ENCODE assay signal across 8 cellular contexts in genomic region chr6:68635706-68636513, GRCh38. TPM values are rescaled to one million over a fixed set of nuclear protein-coding genes. Genes with fewer than 3 reads are reported as not detected.
DNase-seq lines count a peak whose midpoint lies in the region; FAIRE-seq and TF ChIP-seq lines count a peak whose summit lies in the region.

No MANE protein-coding gene starts in this region.

- no peak overlapping the region for H3K27ac ChIP-seq in keratinocyte (ENCODE audit: control insufficient read depth, insufficient read depth, low read length)
- peak overlapping the region; percentile 13 to 81 (median 57) for H3K27ac ChIP-seq in stomach

- H3K79me2 ChIP-seq in keratinocyte (ENCODE audit: control insufficient read depth, insufficient read depth, low read length): no peaks in the 10 kb centered on the region

- TF ChIP-seq CTCF in LNCaP clone FGC (IDR thresholded peaks at IDR 0.05; ENCODE audit: control insufficient read depth, extremely low read depth, insufficient read depth) (no peak), astrocyte of the spinal cord (IDR thresholded peaks at IDR 0.05; ENCODE audit: low read depth, low read length) (peak; percentile 16), keratinocyte (optimal IDR thresholded peaks at IDR 0.05 in 1 of 3, IDR thresholded peaks at IDR 0.05 in 1 of 3, conservative IDR thresholded peaks at IDR 0.05 in 1 of 3; ENCODE audit: extremely low read depth in 1 of 3, insufficient read depth in 2 of 3, low read length in 3 of 3) (no peak), stomach (IDR thresholded peaks at IDR 0.05) (no peak)

- H3K27me3 ChIP-seq in keratinocyte (ENCODE audit: control insufficient read depth, extremely low read depth, insufficient read depth, low read length) (peaks cover 34% of the 10 kb centered on the region), stomach (peaks cover 0 to 61% (median 28%) of the 10 kb centered on the region in 3 donors)

- no peak for FAIRE-seq in keratinocyte (lab: Jason Lieb, UNC)

- H3K36me3 ChIP-seq in keratinocyte (ENCODE audit: control insufficient read depth in 2 of 2, extremely low read depth in 1 of 2, insufficient read depth in 2 of 2, low read length in 2 of 2) (no peaks in the 10 kb centered on the region), stomach (no peaks in the 10 kb centered on the region)

- H3K9me3 ChIP-seq in keratinocyte (ENCODE audit: control insufficient read depth, low read depth, low read length) (no peaks in the 10 kb centered on the region), stomach (no peaks in the 10 kb centered on the region)

- peaks cover 4% of the 10 kb centered on the region for H3K4me1 ChIP-seq in keratinocyte (ENCODE audit: control insufficient read depth, extremely low read depth, insufficient read depth, low read length)
- H3K4me1 ChIP-seq in stomach: peaks cover 4 to 45% (median 29%) of the 10 kb centered on the region in 4 donors

- H3K4me3 ChIP-seq in LNCaP clone FGC (ENCODE audit: low read depth, low read length): peak overlapping the region; percentile 51
- H3K4me3 ChIP-seq in astrocyte of the spinal cord (ENCODE audit: low read depth, low read length): peak overlapping the region; percentile 70
- peak overlapping the region; percentile 35 to 61 (median 59) for H3K4me3 ChIP-seq in keratinocyte (ENCODE audit: control insufficient read depth in 2 of 3, extremely low read depth in 1 of 3, insufficient read depth in 2 of 3, low read depth in 1 of 3, low read length in 3 of 3)
- peak overlapping the region; percentile 68 to 83 (median 74) for H3K4me3 ChIP-seq in stomach

- no peak for TF ChIP-seq EP300 in stomach (IDR thresholded peaks at IDR 0.05)

- peak overlapping the region; percentile 49 for H2AFZ ChIP-seq in keratinocyte (ENCODE audit: control insufficient read depth, low read length)

- dilution Hi-C loops in keratinocyte (cut with MboI; ENCODE audit: extremely low pct_ligation_motif_present, low sequenced_read_pairs): no loop called here

- intact Hi-C loops in stomach (cut with DNase I; ENCODE audit: low total_unique reads): no loop called here

- peak overlapping the region; percentile 85 for H3K4me2 ChIP-seq in keratinocyte (ENCODE audit: control insufficient read depth, extremely low read depth, insufficient read depth, low read depth, low read length)

- no peak overlapping the region for H3K9ac ChIP-seq in keratinocyte (ENCODE audit: control insufficient read depth, extremely low read depth, insufficient read depth, low read length)

- no peaks in the 10 kb centered on the region for H3K9me1 ChIP-seq in keratinocyte (ENCODE audit: control insufficient read depth, extremely low read depth, insufficient read depth, low read length)

- 2 to 4% (median 3%) methylated on average over 24 of the region's 24 CpGs for WGBS in stomach, 5 donors

- H4K20me1 ChIP-seq in keratinocyte (ENCODE audit: control insufficient read depth, extremely low read depth, insufficient read depth, low read length): no peaks in the 10 kb centered on the region

- peak; percentile 23 for DNase-seq in ELF-1 (ENCODE audit: low read depth, low spot score)
- no peak for DNase-seq in LNCaP clone FGC (ENCODE audit: low read depth)
- peak; percentile 30 for DNase-seq in astrocyte of the spinal cord (ENCODE audit: low read depth, low spot score)
- no peak for DNase-seq in keratinocyte (ENCODE audit: low read depth, low spot score)
- no peak for DNase-seq in stomach
- DNase-seq in NAMALWA (ENCODE audit: low spot score): no peak
- no peak for DNase-seq in midbrain (lab: John Stamatoyannopoulos, UW)
- no peak for DNase-seq in central memory CD4-positive, alpha-beta T cell

- TF ChIP-seq POLR2A in stomach (IDR thresholded peaks at IDR 0.05): no peak

- in situ Hi-C loops in astrocyte of the spinal cord (cut with HindIII; ENCODE audit: low sequenced_read_pairs): no loop called here

RNA-seq across cellular contexts. Expression of gene ADGRB3, which starts 0.8 kb away (rescaled TPM):
- polyA plus RNA-seq in keratinocyte (not detected in 3 replicates), stomach (under 1 TPM; 0.19 to 0.63 (median 0.61) TPM)
- not detected for polyA plus RNA-seq in keratinocyte (2011; ENCODE audit: low read depth)
- not detected in 2 replicates for polyA plus RNA-seq in keratinocyte (2011; cell fraction: cytosol; rRNA removed)
- polyA plus RNA-seq in keratinocyte (2011; cell fraction: nucleus; rRNA removed): not detected in 2 replicates
- not detected in 2 replicates for polyA plus RNA-seq in keratinocyte (2012; ENCODE audit: low replicate concordance)
- polyA minus RNA-seq in keratinocyte: not detected in 3 replicates
- not detected for polyA minus RNA-seq in keratinocyte (2011; cell fraction: cytosol; rRNA and poly(A)+ RNA removed)
- not detected in 2 replicates for polyA minus RNA-seq in keratinocyte (2011; cell fraction: nucleus; rRNA and poly(A)+ RNA removed)
- total RNA-seq in stomach: 10 to 100 TPM in 1 of 5 donors, 1 to 10 TPM in 1, under 1 TPM in 2, not detected in 1; 0.45 to 16.0 (median 1.1) TPM

Comparison
In these comparisons a context has a peak if more than half of its experiments do, and no peak if none do; other contexts are left out.
1. DNase-seq: peak in ELF-1 (single experiment) and astrocyte of the spinal cord (single experiment); none in LNCaP clone FGC (single experiment), keratinocyte (single experiment), stomach (single experiment), NAMALWA (single experiment), midbrain (single experiment) and central memory CD4-positive, alpha-beta T cell (single experiment).
2. Peak in every context shown above with its lines, with median percentiles within 50 percentile points of each other: H3K4me3 ChIP-seq.